In the genomic region with DNA sequence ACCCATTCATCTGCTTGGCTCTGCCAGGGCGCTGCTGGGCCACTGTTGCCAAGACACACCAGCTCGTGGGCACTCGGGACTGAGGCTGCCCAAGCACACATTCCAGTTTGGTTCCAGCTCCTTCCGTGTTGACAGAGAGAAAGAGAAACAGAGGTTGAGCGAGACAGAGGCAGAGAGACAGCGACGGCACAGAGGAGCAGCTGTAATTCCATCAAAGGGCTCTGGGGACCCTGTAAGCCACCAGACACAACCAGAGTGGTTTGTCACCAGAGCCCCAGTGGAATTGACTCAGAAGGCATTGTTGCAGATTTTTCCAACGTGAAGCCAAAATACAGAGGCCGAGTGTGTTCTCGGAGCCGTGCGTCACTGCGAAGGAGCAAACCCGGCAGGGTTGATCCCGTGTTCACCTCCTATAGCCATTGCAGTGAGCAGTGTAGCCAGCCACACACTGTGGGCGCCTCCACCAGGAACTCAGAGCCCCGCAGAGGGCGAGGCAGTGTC, we compare ENCODE assay signal across 8 cellular contexts. TPM values are rescaled to one million over a fixed set of nuclear protein-coding genes. Genes with fewer than 3 reads are reported as not detected.
DNase-seq lines count a peak whose midpoint lies in the region; TF ChIP-seq lines count a peak whose summit lies in the region.

No MANE protein-coding gene starts in this region.

- H3K36me3 Mint-ChIP-seq in progenitor cell of endocrine pancreas (ENCODE audit: insufficient read depth), result no peaks in the 10 kb centered on the region

- no peaks in the 10 kb centered on the region for H3K36me3 ChIP-seq in adrenal gland (replicated peaks in 1 of 2)
- no peaks in the 10 kb centered on the region for H3K36me3 ChIP-seq in effector memory CD4-positive, alpha-beta T cell (ENCODE audit: control insufficient read depth, insufficient read depth, low read length)

- peak overlapping the region; percentile 70 for H3K27ac ChIP-seq in epithelial cell of prostate
- no peak overlapping the region for H3K27ac ChIP-seq in adrenal gland
- no peak overlapping the region for H3K27ac ChIP-seq in effector memory CD4-positive, alpha-beta T cell (ENCODE audit: insufficient read depth, low read length, poor library complexity, severe bottlenecking)

- no peaks in the 10 kb centered on the region for H3K9me3 Mint-ChIP-seq in progenitor cell of endocrine pancreas (ENCODE audit: low read depth)

- WGBS in adrenal gland, 4 donors, result 67 to 84% (median 79%) methylated on average over 14 to 18 of the region's 18 CpGs

- no peak overlapping the region for H3K27ac Mint-ChIP-seq in progenitor cell of endocrine pancreas

- peaks cover 0 to 8% of the 10 kb centered on the region in 2 donors for H3K4me1 ChIP-seq in adrenal gland (replicated peaks in 1 of 2)
- peaks cover 2% of the 10 kb centered on the region for H3K4me1 ChIP-seq in effector memory CD4-positive, alpha-beta T cell (ENCODE audit: control insufficient read depth, insufficient read depth, low read length, poor library complexity, severe bottlenecking)

- DNase-seq in Daoy (ENCODE audit: low read depth) (peak; percentile 18), NCI-H2196 treated with DMSO at 0.1 percent for 48 hours (lab: John Stamatoyannopoulos, UW; ENCODE audit: unreplicated experiment) (peak; percentile 44), epithelial cell of prostate (ENCODE audit: low read depth, low spot score) (no peak), progenitor cell of endocrine pancreas (ENCODE audit: low spot score, unreplicated experiment) (no peak), adrenal gland (no peak), SKM-1 (lab: John Stamatoyannopoulos, UW; ENCODE audit: unreplicated experiment) (no peak)
- DNase-seq in central memory CD4-positive, alpha-beta T cell, result no peak
- no peak for DNase-seq in effector memory CD4-positive, alpha-beta T cell

- no peak for TF ChIP-seq POLR2A in adrenal gland (IDR thresholded peaks at IDR 0.05)

- intact Hi-C loops in adrenal gland (cut with DNase I), result no loop called here

- no peaks in the 10 kb centered on the region for H3K9me3 ChIP-seq in adrenal gland (replicated peaks in 1 of 3)
- H3K9me3 ChIP-seq in effector memory CD4-positive, alpha-beta T cell (ENCODE audit: control insufficient read depth, low read length), result no peaks in the 10 kb centered on the region

- H3K27me3 ChIP-seq in adrenal gland, result no peaks in the 10 kb centered on the region
- H3K27me3 ChIP-seq in effector memory CD4-positive, alpha-beta T cell (replicated peaks; ENCODE audit: control insufficient read depth, insufficient read depth, low read length, poor library complexity, severe bottlenecking), result no peaks in the 10 kb centered on the region

- no peak overlapping the region for H3K4me3 Mint-ChIP-seq in progenitor cell of endocrine pancreas (ENCODE audit: low read depth)

- H3K27me3 Mint-ChIP-seq in progenitor cell of endocrine pancreas, result peaks cover 28% of the 10 kb centered on the region

- TF ChIP-seq CTCF in progenitor cell of endocrine pancreas (IDR thresholded peaks at IDR 0.05; ENCODE audit: unreplicated experiment) (peak; percentile 30), adrenal gland (IDR thresholded peaks at IDR 0.05) (no peak)

- no peak overlapping the region for H3K4me3 ChIP-seq in adrenal gland
- H3K4me3 ChIP-seq in effector memory CD4-positive, alpha-beta T cell (ENCODE audit: insufficient read depth, low read depth, low read length, poor library complexity, severe bottlenecking), result no peak overlapping the region

- peaks cover 30% of the 10 kb centered on the region for H3K4me1 Mint-ChIP-seq in progenitor cell of endocrine pancreas (ENCODE audit: low read depth)

RNA-seq across cellular contexts. Expression of a gene that starts 33.5 kb away (rescaled TPM):
- total RNA-seq in Daoy (2014; rRNA removed; shearing (Covaris generic)), result 58.2 and 95.6 TPM in 2 replicates
- total RNA-seq in progenitor cell of endocrine pancreas (40.3 and 43.5 TPM in 2 replicates), adrenal gland (10 to 100 TPM; 34.8 to 71.8 (median 51.8) TPM)
- 10 to 100 TPM; 72.4 to 86.3 (median 76.2) TPM for polyA plus RNA-seq in adrenal gland

RNA-seq across cellular contexts. Expression of a gene that starts 48.5 kb away (rescaled TPM):
- total RNA-seq in Daoy (2014; rRNA removed; shearing (Covaris generic)), result 39.2 and 50.6 TPM in 2 replicates
- total RNA-seq in progenitor cell of endocrine pancreas (124 and 127 TPM in 2 replicates), adrenal gland (100 to 1,000 TPM in 5 of 8 donors, 10 to 100 TPM in 3; 22.8 to 165 (median 104) TPM)
- 100 to 1,000 TPM in 2 of 3 donors, 10 to 100 TPM in 1; 79.8 to 663 (median 292) TPM for polyA plus RNA-seq in adrenal gland

Comparison
In these comparisons a context has a peak if more than half of its experiments do, and no peak if none do; other contexts are left out.
1. DNase-seq: peak in Daoy (single experiment) and NCI-H2196 treated with DMSO at 0.1 percent for 48 hours (single experiment); none in epithelial cell of prostate (single experiment), progenitor cell of endocrine pancreas (single experiment), central memory CD4-positive, alpha-beta T cell (single experiment), adrenal gland (0 of 7), effector memory CD4-positive, alpha-beta T cell (0 of 3) and SKM-1 (single experiment).